ENCODE assay signal across 27 cellular contexts in genomic region chr4:179941911-179942310, GRCh38.
"Had no signal": no experiment of that assay in that cellular context is flagged by ENCODE, and none has a peak within 500 bp of the region (broad histone marks: within the 10 kb centered on the region; RNA-seq: fewer than 3 reads in every experiment).

No MANE protein-coding gene starts in this region.

- H3K36me3 Mint-ChIP-seq: activated naive CD4-positive, alpha-beta T cell treated with anti-CD3 and anti-CD28 coated beads, Interleukin-2, amount 50 U/mL, for 24 hours; naive B cell had no signal

- H3K4me1 ChIP-seq: colonic mucosa, esophagus squamous epithelium, gastrocnemius medialis, testis had no signal

- H3K27me3 Mint-ChIP-seq: activated CD8-positive, alpha-beta T cell treated with anti-CD3 and anti-CD28 coated beads for 36 hours; activated naive CD4-positive, alpha-beta T cell treated with anti-CD3 and anti-CD28 coated beads, Interleukin-2, amount 50 U/mL, for 24 hours; activated naive CD8-positive, alpha-beta T cell treated with anti-CD3 and anti-CD28 coated beads, Interleukin-2, amount 50 U/mL, for 24 hours; activated T-helper 17 cell treated with anti-CD3 and anti-CD28 coated beads, Interleukin-2, amount 50 U/mL, for 72 hours; central memory CD8-positive, alpha-beta T cell had no signal

- H3K36me3 ChIP-seq: colonic mucosa, esophagus squamous epithelium, gastrocnemius medialis, neutrophil had no signal

- H3K4me3 ChIP-seq: colonic mucosa, esophagus squamous epithelium, gastrocnemius medialis, hepatocyte, skin epidermis, testis had no signal

- H3K4me1 Mint-ChIP-seq: activated naive CD4-positive, alpha-beta T cell treated with anti-CD3 and anti-CD28 coated beads, Interleukin-2, amount 50 U/mL, for 24 hours; activated naive CD8-positive, alpha-beta T cell treated with anti-CD3 and anti-CD28 coated beads, Interleukin-2, amount 50 U/mL, for 24 hours; activated T-helper 17 cell treated with anti-CD3 and anti-CD28 coated beads, Interleukin-2, amount 50 U/mL, for 72 hours; central memory CD8-positive, alpha-beta T cell; mesothelial cell of epicardium; nephron progenitor cell; WTC11 had no signal

- H3K4me3 Mint-ChIP-seq: activated CD8-positive, alpha-beta T cell treated with anti-CD3 and anti-CD28 coated beads for 36 hours; activated naive CD4-positive, alpha-beta T cell treated with anti-CD3 and anti-CD28 coated beads, Interleukin-2, amount 50 U/mL, for 24 hours; activated naive CD8-positive, alpha-beta T cell treated with anti-CD3 and anti-CD28 coated beads, Interleukin-2, amount 50 U/mL, for 24 hours; activated T-cell treated with anti-CD3 and anti-CD28 coated beads, Interleukin-2, amount 50 U/mL, for 4 hours; activated T-helper 17 cell treated with anti-CD3 and anti-CD28 coated beads, Interleukin-2, amount 50 U/mL, for 72 hours; central memory CD8-positive, alpha-beta T cell; mesothelial cell of epicardium; naive B cell; nephron progenitor cell; WTC11 had no signal

- H3K27ac ChIP-seq: colonic mucosa, epithelial cell of prostate, esophagus squamous epithelium, gastrocnemius medialis, hepatocyte, neutrophil, skin epidermis, testis had no signal

- H3K27me3 ChIP-seq: colonic mucosa, esophagus squamous epithelium, gastrocnemius medialis, hepatocyte, neutrophil, testis had no signal

- H3K27ac Mint-ChIP-seq: activated CD8-positive, alpha-beta T cell treated with anti-CD3 and anti-CD28 coated beads for 36 hours; activated naive CD4-positive, alpha-beta T cell treated with anti-CD3 and anti-CD28 coated beads, Interleukin-2, amount 50 U/mL, for 24 hours; activated naive CD8-positive, alpha-beta T cell treated with anti-CD3 and anti-CD28 coated beads, Interleukin-2, amount 50 U/mL, for 24 hours; activated T-helper 17 cell treated with anti-CD3 and anti-CD28 coated beads, Interleukin-2, amount 50 U/mL, for 72 hours; mesothelial cell of epicardium; nephron progenitor cell; WTC11 had no signal

- ATAC-seq: activated CD8-positive, alpha-beta T cell treated with anti-CD3 and anti-CD28 coated beads for 36 hours; activated naive CD8-positive, alpha-beta T cell treated with anti-CD3 and anti-CD28 coated beads, Interleukin-2, amount 50 U/mL, for 24 hours; activated T-cell treated with anti-CD3 and anti-CD28 coated beads, Interleukin-2, amount 50 U/mL, for 4 hours; activated T-helper 17 cell treated with anti-CD3 and anti-CD28 coated beads, Interleukin-2, amount 50 U/mL, for 72 hours; gastrocnemius medialis; sciatic nerve; stimulated activated naive CD8-positive, alpha-beta T cell treated with anti-CD3 and anti-CD28 coated beads, Interleukin-15, Interleukin-2, amounts not matched to agents 100 U/mL and 50 U/mL, for 24 hours; WTC11 had no signal

- DNase-seq: activated CD4-positive, alpha-beta T cell treated with anti-CD3 and anti-CD28 coated beads, Interleukin-2, amount 50 U/mL, for 1 hour; activated CD8-positive, alpha-beta T cell treated with anti-CD3 and anti-CD28 coated beads for 36 hours; activated naive CD8-positive, alpha-beta T cell treated with anti-CD3 and anti-CD28 coated beads, Interleukin-2, amount 50 U/mL, for 24 hours; activated T-cell treated with anti-CD3 and anti-CD28 coated beads, Interleukin-2, amount 50 U/mL, for 4 hours; colonic mucosa; effector CD8-positive, alpha-beta T cell; esophagus squamous epithelium; gastrocnemius medialis; glutamatergic neuron; islet precursor cell; naive B cell; nephron progenitor cell; stimulated activated CD4-positive, alpha-beta T cell treated with anti-CD3 and anti-CD28 coated beads, Interleukin-12 subunit alpha, Interleukin-12 subunit beta, amount 100 ng/mL, for 4 hours; stimulated activated CD4-positive, alpha-beta T cell treated with anti-CD3 and anti-CD28 coated beads, Interleukin-4, amount 100 ng/mL, for 1 hour; stimulated activated naive CD8-positive, alpha-beta T cell treated with anti-CD3 and anti-CD28 coated beads, Interleukin-15, Interleukin-2, amounts not matched to agents 100 U/mL and 50 U/mL, for 24 hours; testis; trophoblast cell had no signal

- H3K9me3 ChIP-seq: colonic mucosa, gastrocnemius medialis, neutrophil, testis had no signal
